In the genomic region with DNA sequence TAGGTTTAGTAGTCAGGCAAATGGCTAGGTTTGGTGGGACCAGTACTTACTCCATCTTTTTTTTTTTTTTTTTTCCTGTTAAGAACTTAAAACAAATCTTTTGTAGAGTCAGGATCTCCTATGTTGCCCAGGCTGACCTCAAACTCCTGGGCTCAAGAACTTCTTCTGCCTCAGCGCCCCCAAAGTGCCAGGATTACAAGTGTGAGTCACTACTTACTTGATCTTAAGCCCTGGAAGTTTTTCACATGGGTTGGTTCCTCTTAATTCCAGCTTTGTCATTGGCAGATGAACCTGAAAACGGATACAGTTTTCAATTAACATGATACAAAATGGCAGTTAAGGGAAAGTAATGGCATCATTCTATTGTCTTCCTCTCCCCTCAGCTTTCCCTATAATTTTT, we compare ENCODE assay signal across 35 cellular contexts.
"Had no signal": no experiment of that assay in that cellular context is flagged by ENCODE, and none has a peak within 500 bp of the region (broad histone marks: within the 10 kb centered on the region; RNA-seq: fewer than 3 reads in every experiment).

No MANE protein-coding gene starts in this region.

- H3K4me1 ChIP-seq: gastrocnemius medialis, psoas muscle had no signal

- H3K27ac Mint-ChIP-seq: activated CD4-positive, alpha-beta memory T cell treated with anti-CD3 and anti-CD28 coated beads, Interleukin-2, amount 10 ng/mL, durations not matched to agents 7 days and 5 days; activated CD4-positive, alpha-beta T cell treated with anti-CD3 and anti-CD28 coated beads, Interleukin-2, amount 10 ng/mL, durations not matched to agents 7 days and 5 days; activated T-helper 17 cell treated with anti-CD3 and anti-CD28 coated beads, Interleukin-2, amount 50 U/mL, for 72 hours; mesothelial cell of epicardium; naive B cell; nephron progenitor cell; stimulated activated naive B cell treated with anti-CD40 and anti-IgM and Interleukin-4, amounts not matched to agents 10 μg/mL and 1 μg/mL and 100 μg/mL, for 72 hours; WTC11 had no signal

- H3K9me3 Mint-ChIP-seq: activated CD4-positive, alpha-beta T cell treated with anti-CD3 and anti-CD28 coated beads, Interleukin-2, amount 10 ng/mL, durations not matched to agents 7 days and 5 days; WTC11 had no signal

- H3K9me3 ChIP-seq: esophagus squamous epithelium, pancreas, psoas muscle, stomach, thyroid gland, upper lobe of left lung, vagina had no signal

- DNase-seq: activated CD4-positive, alpha-beta memory T cell treated with anti-CD3 and anti-CD28 coated beads, Interleukin-2, amount 10 ng/mL, durations not matched to agents 7 days and 5 days; activated CD4-positive, alpha-beta T cell treated with anti-CD3 and anti-CD28 coated beads for 1 hour; activated CD4-positive, alpha-beta T cell treated with anti-CD3 and anti-CD28 coated beads, Interleukin-2, amount 10 ng/mL, durations not matched to agents 7 days and 5 days; activated gamma-delta T cell treated with Interleukin-2 at 50 U/mL for 16 hours; activated naive CD4-positive, alpha-beta T cell treated with anti-CD3 and anti-CD28 coated beads, Interleukin-2, amount 50 U/mL, for 16 hours; activated T-cell treated with anti-CD3 and anti-CD28 coated beads, Interleukin-2, amount 50 U/mL, for 4 hours; amniotic stem cell; dermis blood vessel endothelial cell; effector CD8-positive, alpha-beta T cell; esophagus squamous epithelium; gastrocnemius medialis; hippocampal formation; kidney; naive B cell; nephron progenitor cell; nucleus accumbens; pancreas; psoas muscle; right cardiac atrium; stimulated activated CD4-positive, alpha-beta T cell treated with anti-CD3 and anti-CD28 coated beads, Interleukin-15, amount 100 ng/mL, for 24 hours; stimulated activated CD4-positive, alpha-beta T cell treated with anti-CD3 and anti-CD28 coated beads, Interleukin-2, amount 100 ng/mL, for 24 hours; stimulated activated naive B cell treated with anti-CD40 and anti-IgM and Interleukin-4, amounts not matched to agents 10 μg/mL and 1 μg/mL and 100 μg/mL, for 72 hours; stomach; T-helper 2 cell; thyroid gland; upper lobe of left lung had no signal

- H3K27me3 ChIP-seq: esophagus squamous epithelium, gastrocnemius medialis, pancreas, stomach, thyroid gland, upper lobe of left lung, vagina had no signal

- ATAC-seq: activated T-cell treated with anti-CD3 and anti-CD28 coated beads, Interleukin-2, amount 50 U/mL, for 4 hours; activated T-helper 17 cell treated with anti-CD3 and anti-CD28 coated beads, Interleukin-2, amount 50 U/mL, for 72 hours; gastrocnemius medialis; pancreas; psoas muscle; right cardiac atrium; stimulated activated naive B cell treated with anti-CD40 and anti-IgM and Interleukin-4, amounts not matched to agents 10 μg/mL and 1 μg/mL and 100 μg/mL, for 72 hours; WTC11 had no signal

- H3K36me3 Mint-ChIP-seq: mesothelial cell of epicardium; naive B cell; stimulated activated naive B cell treated with anti-CD40 and anti-IgM and Interleukin-4, amounts not matched to agents 10 μg/mL and 1 μg/mL and 100 μg/mL, for 72 hours; WTC11 had no signal

- FAIRE-seq: bronchial epithelial cell, colon, endometrium, kidney, pancreas had no signal

- H3K36me3 ChIP-seq: esophagus squamous epithelium, gastrocnemius medialis, pancreas, stomach, thyroid gland, upper lobe of left lung, vagina had no signal

- H3K27me3 Mint-ChIP-seq: activated CD4-positive, alpha-beta memory T cell treated with anti-CD3 and anti-CD28 coated beads, Interleukin-2, amount 10 ng/mL, durations not matched to agents 7 days and 5 days; activated CD4-positive, alpha-beta T cell treated with anti-CD3 and anti-CD28 coated beads, Interleukin-2, amount 10 ng/mL, durations not matched to agents 7 days and 5 days had no signal

- H3K4me3 ChIP-seq: esophagus squamous epithelium, gastrocnemius medialis, pancreas, psoas muscle, stomach, thyroid gland, upper lobe of left lung, vagina had no signal

- H3K27ac ChIP-seq: epithelial cell of prostate, esophagus squamous epithelium, gastrocnemius medialis, pancreas, psoas muscle, stomach, thyroid gland, upper lobe of left lung, vagina had no signal

- H3K4me3 Mint-ChIP-seq: activated CD4-positive, alpha-beta memory T cell treated with anti-CD3 and anti-CD28 coated beads, Interleukin-2, amount 10 ng/mL, durations not matched to agents 7 days and 5 days; activated CD4-positive, alpha-beta T cell treated with anti-CD3 and anti-CD28 coated beads, Interleukin-2, amount 10 ng/mL, durations not matched to agents 7 days and 5 days; activated T-cell treated with anti-CD3 and anti-CD28 coated beads, Interleukin-2, amount 50 U/mL, for 4 hours; activated T-helper 17 cell treated with anti-CD3 and anti-CD28 coated beads, Interleukin-2, amount 50 U/mL, for 72 hours; central memory CD8-positive, alpha-beta T cell; mesothelial cell of epicardium; nephron progenitor cell; stimulated activated naive B cell treated with anti-CD40 and anti-IgM and Interleukin-4, amounts not matched to agents 10 μg/mL and 1 μg/mL and 100 μg/mL, for 72 hours; WTC11 had no signal

- H3K4me1 Mint-ChIP-seq: activated CD4-positive, alpha-beta memory T cell treated with anti-CD3 and anti-CD28 coated beads, Interleukin-2, amount 10 ng/mL, durations not matched to agents 7 days and 5 days; activated CD4-positive, alpha-beta T cell treated with anti-CD3 and anti-CD28 coated beads, Interleukin-2, amount 10 ng/mL, durations not matched to agents 7 days and 5 days; activated T-helper 17 cell treated with anti-CD3 and anti-CD28 coated beads, Interleukin-2, amount 50 U/mL, for 72 hours; central memory CD8-positive, alpha-beta T cell; naive B cell; stimulated activated naive B cell treated with anti-CD40 and anti-IgM and Interleukin-4, amounts not matched to agents 10 μg/mL and 1 μg/mL and 100 μg/mL, for 72 hours had no signal
